8 cellular contexts compared by ENCODE assay signal in genomic region chr4:38131371-38132139, GRCh38.
DNase-seq lines count a peak whose midpoint lies in the region; ATAC-seq and TF ChIP-seq lines count a peak whose summit lies in the region.

No MANE protein-coding gene starts in this region.

- H3K4me1 Mint-ChIP-seq in WTC11: peaks cover 55% of the 10 kb centered on the region
- H3K4me1 Mint-ChIP-seq in MCF 10A (ENCODE audit: insufficient read depth, unreplicated experiment): peaks cover 25% of the 10 kb centered on the region
- peaks cover 21 to 27% (median 26%) of the 10 kb centered on the region in 3 donors for H3K4me1 Mint-ChIP-seq in naive B cell
- peaks cover 80% of the 10 kb centered on the region for H3K4me1 Mint-ChIP-seq in stimulated activated effector memory CD8-positive, alpha-beta T cell treated with anti-CD3 and anti-CD28 coated beads, Interleukin-12 subunit alpha, Interleukin-12 subunit beta, amount 100 ng/mL, for 72 hours

- peak overlapping the region; percentile 16 for H3K4me3 Mint-ChIP-seq in WTC11
- peak overlapping the region; percentile 25 for H3K4me3 Mint-ChIP-seq in MCF 10A (ENCODE audit: unreplicated experiment)
- H3K4me3 Mint-ChIP-seq in naive B cell: peak overlapping the region in 1 of 8 donors; percentile 69
- peak overlapping the region; percentile 70 for H3K4me3 Mint-ChIP-seq in stimulated activated effector memory CD8-positive, alpha-beta T cell treated with anti-CD3 and anti-CD28 coated beads, Interleukin-12 subunit alpha, Interleukin-12 subunit beta, amount 100 ng/mL, for 72 hours

- ATAC-seq in Right ventricle myocardium inferior (peak; percentile 13), WTC11 (peak; percentile 83), naive B cell (ENCODE audit: low read depth in 2 of 2) (no peak), HG03025 (IDR thresholded peaks at IDR 0.05; ENCODE audit: low FRiP score, unreplicated experiment) (no peak)
- peak; percentile 69 for ATAC-seq in stimulated activated effector memory CD8-positive, alpha-beta T cell treated with anti-CD3 and anti-CD28 coated beads, Interleukin-12 subunit alpha, Interleukin-12 subunit beta, amount 100 ng/mL, for 72 hours

- H3K27me3 Mint-ChIP-seq in WTC11 (ENCODE audit: low read depth) (peaks cover 44% of the 10 kb centered on the region), MCF 10A (ENCODE audit: insufficient read depth, unreplicated experiment) (no peaks in the 10 kb centered on the region), naive B cell (no peaks in the 10 kb centered on the region)

- BruUV-seq in MCF 10A (replicated peaks; lab: Mats Ljungman, UMichigan): TSS peak; percentile 40

- peak overlapping the region; percentile 59 for H3K27ac Mint-ChIP-seq in WTC11
- H3K27ac Mint-ChIP-seq in MCF 10A (ENCODE audit: low read depth, unreplicated experiment): peak overlapping the region; percentile 93
- peak overlapping the region in 5 of 6 donors; percentile 65 to 86 (median 86) for H3K27ac Mint-ChIP-seq in naive B cell
- peak overlapping the region; percentile 99 for H3K27ac Mint-ChIP-seq in stimulated activated effector memory CD8-positive, alpha-beta T cell treated with anti-CD3 and anti-CD28 coated beads, Interleukin-12 subunit alpha, Interleukin-12 subunit beta, amount 100 ng/mL, for 72 hours

- POLR2A ChIA-PET in WTC11 (lab: Charles Lee): no interaction called here
- POLR2A ChIA-PET in MCF 10A (lab: Yijun Ruan, JAX): interaction anchor here (0.9 to 2.9 kb wide), 5 partner anchors 13 to 41 kb away, joined by 3 to 11 read pairs (median 4); no protein-coding TSS in a partner anchor

- CTCF ChIA-PET in WTC11 (lab: Charles Lee): interaction anchor here (0.6 to 2.1 kb wide), 8 partner anchors 17 to 195 kb away, joined by 3 to 12 read pairs (median 4); no protein-coding TSS in a partner anchor
- CTCF ChIA-PET in MCF 10A (lab: Yijun Ruan, JAX): interaction anchor here (0.6 kb wide), 1 partner anchor 416 kb away, joined by 4 read pairs; no protein-coding TSS in a partner anchor

- no peak for DNase-seq in Right ventricle myocardium inferior (ENCODE audit: missing footprints)
- DNase-seq in cardiac septum (ENCODE audit: low spot score): no peak
- peak; percentile 58 for DNase-seq in WTC11 (ENCODE audit: low spot score)
- DNase-seq in MCF 10A (ENCODE audit: unreplicated experiment): no peak
- DNase-seq in naive B cell: no peak
- peak; percentile 63 to 90 for DNase-seq in stimulated activated effector memory CD8-positive, alpha-beta T cell treated with anti-CD3 and anti-CD28 coated beads, Interleukin-12 subunit alpha, Interleukin-12 subunit beta, amount 100 ng/mL, for 72 hours (ENCODE audit: low spot score in 2 of 2)
- DNase-seq in NCI-H1092 treated with DMSO at 0.1 percent for 48 hours (lab: John Stamatoyannopoulos, UW): no peak

- intact Hi-C loops in Right ventricle myocardium inferior (cut with DNase I): no loop called here
- intact Hi-C loops in cardiac septum (cut with DNase I): no loop called here
- intact Hi-C loops in MCF 10A (cut with micrococcal nuclease): loop anchor here (2.0 to 5.0 kb wide), 2 partner anchors 29 to 54 kb away; no protein-coding TSS in a partner anchor

- H3K9me3 Mint-ChIP-seq in WTC11 (no peaks in the 10 kb centered on the region), MCF 10A (ENCODE audit: unreplicated experiment) (no peaks in the 10 kb centered on the region), naive B cell (no peaks in the 10 kb centered on the region)
- H3K9me3 Mint-ChIP-seq in stimulated activated effector memory CD8-positive, alpha-beta T cell treated with anti-CD3 and anti-CD28 coated beads, Interleukin-12 subunit alpha, Interleukin-12 subunit beta, amount 100 ng/mL, for 72 hours: no peaks in the 10 kb centered on the region

- TF ChIP-seq CTCF in WTC11 (IDR thresholded peaks at IDR 0.05): no peak
- no peak for TF ChIP-seq CTCF in MCF 10A (IDR thresholded peaks at IDR 0.05; ENCODE audit: unreplicated experiment)

- H3K36me3 Mint-ChIP-seq in WTC11 (peaks cover 38% of the 10 kb centered on the region), MCF 10A (ENCODE audit: insufficient read depth, unreplicated experiment) (no peaks in the 10 kb centered on the region), naive B cell (peaks cover 20 to 39% of the 10 kb centered on the region in 2 donors)
- H3K36me3 Mint-ChIP-seq in stimulated activated effector memory CD8-positive, alpha-beta T cell treated with anti-CD3 and anti-CD28 coated beads, Interleukin-12 subunit alpha, Interleukin-12 subunit beta, amount 100 ng/mL, for 72 hours: peaks cover 35% of the 10 kb centered on the region

TF ChIP-seq in WTC11, 78 proteins besides CTCF, POLR2A, EP300 and RAD21:
- TF ChIP-seq NFYB (CRISPR knock-in tag; conservative IDR thresholded peaks at IDR 0.05; ENCODE audit: low read depth) (no peak), ZSCAN18 (CRISPR knock-in tag; IDR thresholded peaks at IDR 0.05) (no peak), ZNF671 (CRISPR knock-in tag; IDR thresholded peaks at IDR 0.05) (no peak), ZNF396 (CRISPR knock-in tag; IDR thresholded peaks at IDR 0.05; ENCODE audit: borderline replicate concordance) (no peak), RORB (CRISPR knock-in tag; IDR thresholded peaks at IDR 0.05) (no peak), TCF7 (CRISPR knock-in tag; IDR thresholded peaks at IDR 0.05; ENCODE audit: low read depth) (no peak), NR1H2 (CRISPR knock-in tag; IDR thresholded peaks at IDR 0.05) (no peak), ZNF281 (CRISPR knock-in tag; IDR thresholded peaks at IDR 0.05) (no peak), SOX15 (CRISPR knock-in tag; IDR thresholded peaks at IDR 0.05) (no peak), GRHL2 (CRISPR knock-in tag; IDR thresholded peaks at IDR 0.05; ENCODE audit: insufficient replicate concordance, severe bottlenecking) (no peak), ZNF423 (CRISPR knock-in tag; IDR thresholded peaks at IDR 0.05) (no peak), TP53 (CRISPR knock-in tag; IDR thresholded peaks at IDR 0.05) (no peak), NFATC4 (CRISPR knock-in tag; IDR thresholded peaks at IDR 0.05) (no peak)

Comparison
In these comparisons a context has a peak if more than half of its experiments do, and no peak if none do; other contexts are left out.
1. ATAC-seq: peak in Right ventricle myocardium inferior (single experiment), WTC11 (single experiment) and stimulated activated effector memory CD8-positive, alpha-beta T cell treated with anti-CD3 and anti-CD28 coated beads, Interleukin-12 subunit alpha, Interleukin-12 subunit beta, amount 100 ng/mL, for 72 hours (single experiment); none in naive B cell (0 of 2) and HG03025 (single experiment).
2. DNase-seq: peak in WTC11 (single experiment) and stimulated activated effector memory CD8-positive, alpha-beta T cell treated with anti-CD3 and anti-CD28 coated beads, Interleukin-12 subunit alpha, Interleukin-12 subunit beta, amount 100 ng/mL, for 72 hours (2 of 2); none in Right ventricle myocardium inferior (single experiment), cardiac septum (single experiment), MCF 10A (single experiment), naive B cell (single experiment) and NCI-H1092 treated with DMSO at 0.1 percent for 48 hours (single experiment).
3. Peak in every context shown above with its lines, with median percentiles within 50 percentile points of each other: H3K27ac Mint-ChIP-seq.